8 cellular contexts compared by ENCODE assay signal in the genomic region with DNA sequence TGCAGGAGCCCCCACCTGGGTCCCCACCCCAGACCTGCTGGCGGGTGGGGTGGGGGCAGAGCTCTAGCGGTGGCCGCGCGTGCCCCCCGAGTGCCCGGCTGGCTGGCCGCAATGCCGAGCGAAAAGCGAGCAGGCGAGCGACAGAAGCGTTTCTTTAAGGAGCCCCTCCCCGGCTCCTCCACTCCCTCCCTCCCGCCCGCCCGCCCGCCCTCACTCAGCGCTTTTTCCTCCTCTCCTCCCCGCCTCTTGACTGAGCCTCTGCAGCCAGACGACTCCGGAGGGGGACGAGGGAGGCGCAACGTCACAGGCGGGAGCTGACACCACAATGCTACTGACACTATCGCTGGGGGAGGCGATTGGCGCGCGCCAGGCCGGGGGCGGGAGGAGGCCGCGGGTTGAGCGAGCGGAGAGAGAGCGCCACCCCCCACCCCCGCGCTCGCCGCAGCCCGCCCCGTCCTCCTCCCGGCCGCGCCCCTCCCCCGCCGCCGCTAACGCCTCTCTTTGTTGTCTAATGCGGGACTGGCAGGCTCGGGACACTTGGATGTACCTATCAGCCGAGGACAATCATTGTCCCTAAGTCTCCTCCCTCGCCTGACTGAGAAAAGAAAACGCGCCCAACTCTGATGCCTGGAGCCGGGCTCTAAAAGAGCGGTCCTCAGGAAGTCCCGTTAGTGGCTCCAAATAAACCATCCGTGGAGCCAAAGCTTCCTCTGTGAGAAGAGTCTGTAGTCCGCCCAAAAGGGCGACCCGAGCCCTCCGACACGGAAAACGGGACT. TPM values are rescaled to one million over a fixed set of nuclear protein-coding genes. Genes with fewer than 3 reads are reported as not detected.
DNase-seq lines count a peak whose midpoint lies in the region; ATAC-seq and TF ChIP-seq lines count a peak whose summit lies in the region.

A gene (minus strand): TSS at position 127 of the 776 bp plus-strand sequence. CDS start 313 bp downstream, outside the sequence.

- H3K9me3 Mint-ChIP-seq in activated T-helper 17 cell treated with anti-CD3 and anti-CD28 coated beads, Interleukin-2, amount 50 U/mL, for 72 hours, result no peaks in the 10 kb centered on the region
- no peaks in the 10 kb centered on the region for H3K9me3 Mint-ChIP-seq in naive thymus-derived CD4-positive, alpha-beta T cell
- H3K9me3 Mint-ChIP-seq in stimulated activated effector memory CD8-positive, alpha-beta T cell treated with anti-CD3 and anti-CD28 coated beads, Interleukin-12 subunit alpha, Interleukin-12 subunit beta, amount 100 ng/mL, for 72 hours, result no peaks in the 10 kb centered on the region

- H3K27ac ChIP-seq in fibroblast of lung (ENCODE audit: insufficient read depth, low read length), result peak within 1 kb of the TSS; percentile 82
- peak within 1 kb of the TSS; percentile 72 for H3K27ac ChIP-seq in naive thymus-derived CD4-positive, alpha-beta T cell (ENCODE audit: low read depth, low read length)

- H3K9me3 ChIP-seq in fibroblast of lung (ENCODE audit: control insufficient read depth, insufficient read depth, low read depth, low read length), result no peaks in the 10 kb centered on the region
- H3K9me3 ChIP-seq in naive thymus-derived CD4-positive, alpha-beta T cell (ENCODE audit: control insufficient read depth in 2 of 3, low read length in 3 of 3), result no peaks in the 10 kb centered on the region

- peaks cover 6% of the 10 kb centered on the region for H3K27me3 ChIP-seq in fibroblast of lung (ENCODE audit: control insufficient read depth, insufficient read depth, low read length)
- no peaks in the 10 kb centered on the region for H3K27me3 ChIP-seq in naive thymus-derived CD4-positive, alpha-beta T cell (ENCODE audit: control insufficient read depth in 2 of 2, insufficient read depth in 2 of 2, low read length in 2 of 2)

- CTCF ChIA-PET in naive thymus-derived CD4-positive, alpha-beta T cell (lab: Charles Lee), result no interaction called here

- peak within 1 kb of the TSS; percentile 81 for H2AFZ ChIP-seq in fibroblast of lung (ENCODE audit: low read length)

- peak within 1 kb of the TSS; percentile 61 for H3K27ac Mint-ChIP-seq in activated T-helper 17 cell treated with anti-CD3 and anti-CD28 coated beads, Interleukin-2, amount 50 U/mL, for 72 hours
- H3K27ac Mint-ChIP-seq in naive thymus-derived CD4-positive, alpha-beta T cell, result peak within 1 kb of the TSS in 8 of 9 donors; percentile 31 to 93 (median 82)
- H3K27ac Mint-ChIP-seq in stimulated activated effector memory CD8-positive, alpha-beta T cell treated with anti-CD3 and anti-CD28 coated beads, Interleukin-12 subunit alpha, Interleukin-12 subunit beta, amount 100 ng/mL, for 72 hours, result peak within 1 kb of the TSS; percentile 61

- no peak for TF ChIP-seq CTCF in fibroblast of lung (conservative IDR thresholded peaks at IDR 0.05 in 1 of 2, IDR thresholded peaks at IDR 0.05 in 1 of 2; ENCODE audit: low read depth in 1 of 2, low read length in 2 of 2)

- peaks cover 2% of the 10 kb centered on the region for H3K36me3 ChIP-seq in fibroblast of lung (ENCODE audit: control insufficient read depth, insufficient read depth, low read length)
- no peaks in the 10 kb centered on the region for H3K36me3 ChIP-seq in naive thymus-derived CD4-positive, alpha-beta T cell (ENCODE audit: control insufficient read depth in 2 of 3, insufficient read depth in 3 of 3, low read length in 3 of 3)

- H3K4me1 ChIP-seq in fibroblast of lung (ENCODE audit: control insufficient read depth, extremely low read depth, insufficient read depth, low read length), result no peaks in the 10 kb centered on the region
- peaks cover 0 to 8% of the 10 kb centered on the region in 2 donors for H3K4me1 ChIP-seq in naive thymus-derived CD4-positive, alpha-beta T cell (ENCODE audit: control insufficient read depth in 2 of 2, insufficient read depth in 2 of 2, low read length in 2 of 2)

- no peaks in the 10 kb centered on the region for H3K4me1 Mint-ChIP-seq in activated T-helper 17 cell treated with anti-CD3 and anti-CD28 coated beads, Interleukin-2, amount 50 U/mL, for 72 hours
- peaks cover 4 to 21% (median 11%) of the 10 kb centered on the region in 7 donors for H3K4me1 Mint-ChIP-seq in naive thymus-derived CD4-positive, alpha-beta T cell
- peaks cover 13% of the 10 kb centered on the region for H3K4me1 Mint-ChIP-seq in stimulated activated effector memory CD8-positive, alpha-beta T cell treated with anti-CD3 and anti-CD28 coated beads, Interleukin-12 subunit alpha, Interleukin-12 subunit beta, amount 100 ng/mL, for 72 hours

- peak within 1 kb of the TSS; percentile 77 for H3K9ac ChIP-seq in fibroblast of lung (ENCODE audit: insufficient read depth, low read length)

- H3K27me3 Mint-ChIP-seq in activated T-helper 17 cell treated with anti-CD3 and anti-CD28 coated beads, Interleukin-2, amount 50 U/mL, for 72 hours, result peaks cover 6% of the 10 kb centered on the region
- H3K27me3 Mint-ChIP-seq in naive thymus-derived CD4-positive, alpha-beta T cell, result peaks cover 0 to 42% (median 11%) of the 10 kb centered on the region in 5 donors

- peak; percentile 82 for ATAC-seq in activated T-helper 17 cell treated with anti-CD3 and anti-CD28 coated beads, Interleukin-2, amount 50 U/mL, for 72 hours (replicated peaks)
- peak; percentile 72 for ATAC-seq in naive thymus-derived CD4-positive, alpha-beta T cell
- ATAC-seq in stimulated activated effector memory CD8-positive, alpha-beta T cell treated with anti-CD3 and anti-CD28 coated beads, Interleukin-12 subunit alpha, Interleukin-12 subunit beta, amount 100 ng/mL, for 72 hours, result peak; percentile 85

- peaks cover 13% of the 10 kb centered on the region for H3K79me2 ChIP-seq in fibroblast of lung (ENCODE audit: control insufficient read depth, insufficient read depth, low read length)

- H3K36me3 Mint-ChIP-seq in activated T-helper 17 cell treated with anti-CD3 and anti-CD28 coated beads, Interleukin-2, amount 50 U/mL, for 72 hours (ENCODE audit: low read depth), result no peaks in the 10 kb centered on the region
- peaks cover 0 to 2% (median 0%) of the 10 kb centered on the region in 5 donors for H3K36me3 Mint-ChIP-seq in naive thymus-derived CD4-positive, alpha-beta T cell
- H3K36me3 Mint-ChIP-seq in stimulated activated effector memory CD8-positive, alpha-beta T cell treated with anti-CD3 and anti-CD28 coated beads, Interleukin-12 subunit alpha, Interleukin-12 subunit beta, amount 100 ng/mL, for 72 hours, result peaks cover 6% of the 10 kb centered on the region

- peak within 1 kb of the TSS; percentile 92 for H3K4me2 ChIP-seq in fibroblast of lung (ENCODE audit: extremely low read depth, insufficient read depth, low read length)

- POLR2A ChIA-PET in naive thymus-derived CD4-positive, alpha-beta T cell (lab: Charles Lee), result no interaction called here

- peak; percentile 82 for DNase-seq in DMS53 treated with DMSO at 0.1 percent for 48 hours (lab: John Stamatoyannopoulos, UW; ENCODE audit: unreplicated experiment)
- peak; percentile 98 for DNase-seq in H4 (ENCODE audit: low spot score)
- peak; percentile 96 for DNase-seq in LHCN-M2 (ENCODE audit: low read depth)
- peak; percentile 99 for DNase-seq in RPMI7951 (ENCODE audit: low read depth)
- peak; percentile 98 to 99 for DNase-seq in fibroblast of lung (ENCODE audit: low read depth in 2 of 2)
- peak; percentile 37 to 91 (median 79) for DNase-seq in naive thymus-derived CD4-positive, alpha-beta T cell
- DNase-seq in stimulated activated effector memory CD8-positive, alpha-beta T cell treated with anti-CD3 and anti-CD28 coated beads, Interleukin-12 subunit alpha, Interleukin-12 subunit beta, amount 100 ng/mL, for 72 hours (ENCODE audit: low spot score in 2 of 2), result peak; percentile 47 to 89

- no peaks in the 10 kb centered on the region for H4K20me1 ChIP-seq in fibroblast of lung (ENCODE audit: control insufficient read depth, extremely low read depth, insufficient read depth, low read length)

- peak within 1 kb of the TSS; percentile 72 to 90 (median 80) for H3K4me3 ChIP-seq in fibroblast of lung (replicated peaks in 1 of 4; ENCODE audit: control extremely low read depth in 1 of 4, insufficient read depth in 1 of 4, low read depth in 3 of 4, low read length in 4 of 4)
- peak within 1 kb of the TSS; percentile 93 for H3K4me3 ChIP-seq in naive thymus-derived CD4-positive, alpha-beta T cell (ENCODE audit: low read length)

- intact Hi-C loops in naive thymus-derived CD4-positive, alpha-beta T cell (cut with micrococcal nuclease), result loop anchor here (2.0 to 10.0 kb wide), 13 partner anchors 216 to 1989 kb away; a partner anchor contains a TSS

- peak within 1 kb of the TSS; percentile 84 for H3K4me3 Mint-ChIP-seq in activated T-helper 17 cell treated with anti-CD3 and anti-CD28 coated beads, Interleukin-2, amount 50 U/mL, for 72 hours
- H3K4me3 Mint-ChIP-seq in naive thymus-derived CD4-positive, alpha-beta T cell, result peak within 1 kb of the TSS; percentile 88 to 94 (median 91)
- peak within 1 kb of the TSS; percentile 81 for H3K4me3 Mint-ChIP-seq in stimulated activated effector memory CD8-positive, alpha-beta T cell treated with anti-CD3 and anti-CD28 coated beads, Interleukin-12 subunit alpha, Interleukin-12 subunit beta, amount 100 ng/mL, for 72 hours

RNA-seq across cellular contexts. Expression of the gene that starts here (rescaled TPM):
- 2.2 and 4.3 TPM in 2 replicates for total RNA-seq in H4 (2014; rRNA removed; shearing (Covaris generic))
- total RNA-seq in LHCN-M2 (2014; rRNA removed), result 7.2 and 9.8 TPM in 2 replicates
- 6.9 TPM for polyA plus RNA-seq in LHCN-M2 (2012)
- 7.1 and 8.1 TPM in 2 replicates for total RNA-seq in RPMI7951 (2014; rRNA removed; shearing (Covaris generic))
- 1 to 10 TPM in 1 of 2 donors, under 1 TPM in 1; 0.54 to 1.4 TPM for total RNA-seq in activated T-helper 17 cell treated with anti-CD3 and anti-CD28 coated beads, Interleukin-2, amount 50 U/mL, for 72 hours
- 5.9 and 8.1 TPM in 2 replicates for total RNA-seq in fibroblast of lung
- 2.2 and 2.6 TPM in 2 replicates for polyA plus RNA-seq in fibroblast of lung
- polyA plus RNA-seq in fibroblast of lung (2012), result 3.0 and 3.7 TPM in 2 replicates
- polyA minus RNA-seq in fibroblast of lung (ENCODE audit: low replicate concordance), result 1.2 and 2.9 TPM in 2 replicates
- 1 to 10 TPM in 3 of 5 experiments, under 1 TPM in 2; 0.73 to 1.9 (median 1.1) TPM for total RNA-seq in naive thymus-derived CD4-positive, alpha-beta T cell
- polyA plus RNA-seq in naive thymus-derived CD4-positive, alpha-beta T cell, result under 1 TPM in 1 of 2 donors, not detected in 1; 0.12 TPM

Comparison
In these comparisons a context has a peak if more than half of its experiments do, and no peak if none do; other contexts are left out.
1. Peak in every context shown above with its lines: DNase-seq, ATAC-seq, H3K4me3 ChIP-seq and H3K27ac ChIP-seq.